Comparison of ENCODE assay signal across 8 cellular contexts in genomic region chr9:36289836-36290435, GRCh38.
"Had no signal": no experiment of that assay in that cellular context is flagged by ENCODE, and none has a peak within 500 bp of the region (broad histone marks: within the 10 kb centered on the region; RNA-seq: fewer than 3 reads in every experiment).

No MANE protein-coding gene starts in this region.

- H2AFZ ChIP-seq: GM23338 had no signal

- H3K4me3 ChIP-seq: GM23338 had no signal

- H3K4me1 Mint-ChIP-seq: IgD-negative memory B cell had no signal

- H3K4me2 ChIP-seq: GM23338 had no signal

- H3K27me3 Mint-ChIP-seq: IgD-negative memory B cell had no signal

- H3K4me3 Mint-ChIP-seq: GM23338, H9, HFFc6, IgD-negative memory B cell had no signal

- H3K9me3 Mint-ChIP-seq: GM23338, H9, HFFc6, IgD-negative memory B cell had no signal

- H3K27ac ChIP-seq: HL-60 had no signal

- ATAC-seq: GM23338, HepG2 had no signal

- DNase-seq: H9, HCEC 1CT, HFFc6, KG1 had no signal
